24 cellular contexts compared by ENCODE assay signal in genomic region chr4:165106518-165106917, GRCh38. TPM values are rescaled to one million over a fixed set of nuclear protein-coding genes. Genes with fewer than 3 reads are reported as not detected.
"Had no signal": no experiment of that assay in that cellular context is flagged by ENCODE, and none has a peak within 500 bp of the region (broad histone marks: within the 10 kb centered on the region; RNA-seq: fewer than 3 reads in every experiment).

No MANE protein-coding gene starts in this region.

- DNase-seq: activated CD4-positive, alpha-beta T cell treated with anti-CD3 and anti-CD28 coated beads, Interleukin-2, amount 10 ng/mL, durations not matched to agents 24 days and 14 days; activated CD4-positive, alpha-beta T cell treated with anti-CD3 and anti-CD28 coated beads, Interleukin-2, amount 50 U/mL, for 48 hours; activated CD4-positive, CD25-positive, alpha-beta regulatory T cell treated with anti-CD3 and anti-CD28 coated beads, Interleukin-2, amount 50 U/mL, for 72 hours; activated CD8-positive, alpha-beta memory T cell treated with anti-CD3 and anti-CD28 coated beads, Interleukin-2, amount 10 ng/mL, durations not matched to agents 7 days and 5 days; activated effector memory CD4-positive, alpha-beta T cell treated with anti-CD3 and anti-CD28 coated beads, Interleukin-2, amount 50 U/mL, for 16 hours; activated naive CD4-positive, alpha-beta T cell treated with Interleukin-2 at 50 U/mL for 16 hours; activated T-cell treated with anti-CD3 and anti-CD28 coated beads, Interleukin-2, amount 50 U/mL, for 24 hours; amygdala; brain microvascular endothelial cell; Kasumi-1; KBM-7; NCI-H1105 treated with DMSO at 0.1 percent for 48 hours; NCI-H1436 treated with DMSO at 0.1 percent for 48 hours; NCI-H187; NCI-H2081; NCI-H446; NCI-H524; PC-3; SHP77; T-helper 9 cell had no signal

- H3K9me3 ChIP-seq: SJSA1 had no signal

- ATAC-seq: activated CD8-positive, alpha-beta memory T cell treated with anti-CD3 and anti-CD28 coated beads, Interleukin-2, amount 10 ng/mL, durations not matched to agents 7 days and 5 days; PC-3; SK-N-SH treated with all-trans-retinoic acid at 6 μM for 48 hours; WTC11 had no signal

- H3K4me3 ChIP-seq: SJSA1 had no signal

- H3K36me3 ChIP-seq: brain microvascular endothelial cell had no signal

- H3K4me1 ChIP-seq: SJSA1 had no signal

- H3K27ac ChIP-seq: brain microvascular endothelial cell, SJSA1 had no signal

- H3K27me3 ChIP-seq: brain microvascular endothelial cell, SJSA1 had no signal

RNA-seq across cellular contexts. Expression of gene TRIM75, which starts 52.9 kb away (rescaled TPM):
- total RNA-seq: activated CD4-positive, alpha-beta T cell treated with anti-CD3 and anti-CD28 coated beads, Interleukin-2, amount 10 ng/mL, durations not matched to agents 24 days and 14 days; activated CD8-positive, alpha-beta memory T cell treated with anti-CD3 and anti-CD28 coated beads, Interleukin-2, amount 10 ng/mL, durations not matched to agents 7 days and 5 days; activated T-helper 1 cell treated with anti-CD3 and anti-CD28 coated beads, Interleukin-12 subunit alpha, Interleukin-12 subunit beta, Interleukin-2, Interleukin-4 antibody, amounts not matched to agents 30 ng/mL and 10 ng/mL and 1 ng/mL, durations not matched to agents 14 hours and 24 hours and 36 hours; PC-3; SJSA1; WTC11 had no signal
